Comparison of ENCODE assay signal across 8 cellular contexts in genomic region chr3:125054436-125055164, GRCh38. TPM values are rescaled to one million over a fixed set of nuclear protein-coding genes. Genes with fewer than 3 reads are reported as not detected.
DNase-seq lines count a peak whose midpoint lies in the region; ATAC-seq lines count a peak whose summit lies in the region.

No MANE protein-coding gene starts in this region.

- H3K9me3 Mint-ChIP-seq in activated T-cell treated with anti-CD3 and anti-CD28 coated beads, Interleukin-2, amount 50 U/mL, for 24 hours, result no peaks in the 10 kb centered on the region
- no peaks in the 10 kb centered on the region for H3K9me3 Mint-ChIP-seq in T-cell
- no peaks in the 10 kb centered on the region for H3K9me3 Mint-ChIP-seq in naive B cell

- DNase-seq in activated T-cell treated with anti-CD3 and anti-CD28 coated beads, Interleukin-2, amount 50 U/mL, for 24 hours, result no peak
- DNase-seq in activated T-cell treated with anti-CD3 and anti-CD28 coated beads for 4 hours (no peak), T-cell (peak in 5 of 34 experiments; percentile 9 to 26 (median 14)), naive B cell (peak; percentile 20), NCI-H748 treated with DMSO at 0.1 percent for 48 hours (lab: John Stamatoyannopoulos, UW) (no peak)

- no peaks in the 10 kb centered on the region for H3K27me3 ChIP-seq in esophagus (ENCODE audit: control insufficient read depth in 1 of 2, insufficient read depth in 2 of 2, low read length in 2 of 2)

- ATAC-seq in HG02973 (IDR thresholded peaks at IDR 0.05; ENCODE audit: unreplicated experiment), result peak; percentile 24
- no peak for ATAC-seq in T-cell (replicated peaks in 1 of 4)
- peak; percentile 17 to 19 for ATAC-seq in naive B cell (ENCODE audit: low read depth in 2 of 2)
- ATAC-seq in GM21367 (IDR thresholded peaks at IDR 0.05; ENCODE audit: unreplicated experiment), result no peak

- 3 to 4% methylated on average over 13 of the region's 13 CpGs for WGBS in esophagus, 2 donors

- peak overlapping the region; percentile 87 for H3K27ac Mint-ChIP-seq in activated T-cell treated with anti-CD3 and anti-CD28 coated beads, Interleukin-2, amount 50 U/mL, for 24 hours
- H3K27ac Mint-ChIP-seq in T-cell (peak overlapping the region; percentile 89 to 95), naive B cell (peak overlapping the region; percentile 28 to 97 (median 92))

- H3K4me3 ChIP-seq in esophagus (ENCODE audit: low read depth in 1 of 2, low read length in 2 of 2), result peak overlapping the region; percentile 57 to 70

- peak overlapping the region; percentile 85 for H3K4me3 Mint-ChIP-seq in activated T-cell treated with anti-CD3 and anti-CD28 coated beads, Interleukin-2, amount 50 U/mL, for 24 hours
- peak overlapping the region; percentile 88 to 95 (median 93) for H3K4me3 Mint-ChIP-seq in T-cell
- peak overlapping the region; percentile 91 to 99 (median 96) for H3K4me3 Mint-ChIP-seq in naive B cell

- peaks cover 59% of the 10 kb centered on the region for H3K4me1 Mint-ChIP-seq in activated T-cell treated with anti-CD3 and anti-CD28 coated beads, Interleukin-2, amount 50 U/mL, for 24 hours (ENCODE audit: low read depth)
- peaks cover 50 to 61% (median 60%) of the 10 kb centered on the region in 3 donors for H3K4me1 Mint-ChIP-seq in T-cell
- H3K4me1 Mint-ChIP-seq in naive B cell, result peaks cover 37 to 51% (median 37%) of the 10 kb centered on the region in 3 donors

- no peaks in the 10 kb centered on the region for H3K27me3 Mint-ChIP-seq in activated T-cell treated with anti-CD3 and anti-CD28 coated beads, Interleukin-2, amount 50 U/mL, for 24 hours
- H3K27me3 Mint-ChIP-seq in T-cell (no peaks in the 10 kb centered on the region), naive B cell (peaks cover 0 to 4% (median under 1%) of the 10 kb centered on the region in 3 donors)

- H3K36me3 Mint-ChIP-seq in activated T-cell treated with anti-CD3 and anti-CD28 coated beads, Interleukin-2, amount 50 U/mL, for 24 hours (ENCODE audit: low read depth), result peaks cover 12% of the 10 kb centered on the region
- H3K36me3 Mint-ChIP-seq in T-cell, result peaks cover 6% of the 10 kb centered on the region
- no peaks in the 10 kb centered on the region for H3K36me3 Mint-ChIP-seq in naive B cell

- POLR2A ChIA-PET in T-cell (lab: Charles Lee), result interaction anchor here (0.6 to 1.0 kb wide), 3 partner anchors 21 to 230 kb away, joined by 3 to 4 read pairs (median 4); no protein-coding TSS in a partner anchor

- H3K36me3 ChIP-seq in esophagus (ENCODE audit: control insufficient read depth in 2 of 2, insufficient read depth in 2 of 2, low read length in 1 of 2), result no peaks in the 10 kb centered on the region

- CTCF ChIA-PET in T-cell (lab: Charles Lee), result interaction anchor here (0.9 kb wide), 2 partner anchors 36 to 59 kb away, joined by 4 to 6 read pairs; no protein-coding TSS in a partner anchor

- H3K9me3 ChIP-seq in esophagus (ENCODE audit: control insufficient read depth in 2 of 2, insufficient read depth in 1 of 2, low read depth in 1 of 2, low read length in 1 of 2), result no peaks in the 10 kb centered on the region

- H3K4me1 ChIP-seq in esophagus (ENCODE audit: control insufficient read depth in 2 of 2, insufficient read depth in 2 of 2, low read length in 1 of 2), result peaks cover 5% of the 10 kb centered on the region in 2 donors

- peak overlapping the region; percentile 88 to 91 for H3K27ac ChIP-seq in esophagus (ENCODE audit: low read depth in 2 of 2, low read length in 1 of 2)

RNA-seq across cellular contexts. Expression of gene HEG1, which starts 1.2 kb away (rescaled TPM):
- total RNA-seq in T-cell, result 10 to 100 TPM; 22.6 to 27.6 (median 25.6) TPM
- polyA plus RNA-seq in esophagus (1 to 10 TPM; 3.1 to 6.0 TPM), naive B cell (ENCODE audit: low read depth in 6 of 6) (1 to 10 TPM in 3 of 6 donors, under 1 TPM in 2, not detected in 1; 0.73 to 1.8 (median 1.1) TPM)

Comparison
In these comparisons a context has a peak if more than half of its experiments do, and no peak if none do; other contexts are left out.
1. ATAC-seq: peak in HG02973 (single experiment) and naive B cell (2 of 2); none in T-cell (0 of 4) and GM21367 (single experiment).
2. Peak in every context shown above with its lines, with median percentiles within 50 percentile points of each other: H3K27ac Mint-ChIP-seq and H3K4me3 Mint-ChIP-seq.